10 cellular contexts compared by ENCODE assay signal in the genomic region with DNA sequence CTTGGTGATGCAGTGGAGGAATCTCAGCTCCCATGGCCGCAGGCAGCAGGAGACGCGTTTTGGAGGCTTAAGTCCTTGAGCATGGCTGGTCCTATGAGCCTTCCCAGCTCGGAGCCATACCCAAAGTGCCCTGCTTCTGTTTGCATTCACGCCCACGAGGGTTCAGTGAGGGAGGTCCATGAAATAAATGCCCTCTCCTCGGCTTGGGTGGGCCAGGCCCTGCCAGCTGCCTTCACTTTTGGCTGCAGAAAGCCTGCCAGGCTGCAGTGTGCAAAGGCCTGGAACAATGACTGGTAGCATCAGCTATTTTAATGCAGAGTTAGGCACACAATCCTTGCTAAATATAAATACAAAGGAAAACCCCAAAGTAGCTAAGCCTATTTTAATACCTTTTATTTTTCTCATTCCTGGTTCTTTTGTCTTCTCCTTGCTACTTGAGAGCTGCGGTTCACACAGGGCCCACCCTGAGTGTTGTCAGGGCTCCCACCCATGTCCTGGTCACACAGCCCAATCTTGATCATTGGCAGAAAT. TPM values are rescaled to one million over a fixed set of nuclear protein-coding genes. Genes with fewer than 3 reads are reported as not detected.
DNase-seq lines count a peak whose midpoint lies in the region; ATAC-seq and TF ChIP-seq lines count a peak whose summit lies in the region.
"Had no signal": no experiment of that assay in that cellular context is flagged by ENCODE, and none has a peak within 500 bp of the region (broad histone marks: within the 10 kb centered on the region; RNA-seq: fewer than 3 reads in every experiment).

No MANE protein-coding gene starts in this region.

- intact Hi-C loops in left ventricle myocardium inferior (cut with micrococcal nuclease) (no loop called here), left ventricle myocardium superior (cut with micrococcal nuclease) (no loop called here), esophagus muscularis mucosa (cut with DNase I) (no loop called here)

- H3K27ac ChIP-seq in left ventricle myocardium inferior (replicated peaks): peak overlapping the region; percentile 99
- H3K27ac ChIP-seq in angular gyrus (ENCODE audit: low read depth, low read length): peak overlapping the region; percentile 57
- H3K27ac ChIP-seq in esophagus muscularis mucosa (replicated peaks in 1 of 4): peak overlapping the region in 2 of 4 donors; percentile 96 to 99

- no peak for ATAC-seq in left ventricle myocardium superior
- ATAC-seq in naive B cell (ENCODE audit: low read depth in 2 of 2): no peak
- ATAC-seq in GM18861 (IDR thresholded peaks at IDR 0.05; ENCODE audit: unreplicated experiment): no peak
- no peak for ATAC-seq in HG03135 (IDR thresholded peaks at IDR 0.05; ENCODE audit: unreplicated experiment)
- ATAC-seq: stimulated activated naive CD8-positive, alpha-beta T cell treated with anti-CD3 and anti-CD28 coated beads, Interleukin-15, amount 100 ng/mL, for 72 hours had no signal

- peak overlapping the region; percentile 67 to 94 (median 86) for H3K4me3 Mint-ChIP-seq in naive B cell

- H3K36me3 Mint-ChIP-seq in naive B cell: no peaks in the 10 kb centered on the region

- H3K9me3 Mint-ChIP-seq in naive B cell: no peaks in the 10 kb centered on the region
- H3K9me3 Mint-ChIP-seq: stimulated activated naive CD8-positive, alpha-beta T cell treated with anti-CD3 and anti-CD28 coated beads, Interleukin-15, amount 100 ng/mL, for 72 hours had no signal

- TF ChIP-seq POLR2A in esophagus muscularis mucosa (IDR thresholded peaks at IDR 0.05; ENCODE audit: low read depth): no peak

- H3K4me1 Mint-ChIP-seq in naive B cell: peaks cover 41 to 52% (median 51%) of the 10 kb centered on the region in 3 donors

- H3K36me3 ChIP-seq in left ventricle myocardium inferior (no peaks in the 10 kb centered on the region), esophagus muscularis mucosa (no peaks in the 10 kb centered on the region)

- H3K27me3 ChIP-seq in left ventricle myocardium inferior (ENCODE audit: low read depth) (no peaks in the 10 kb centered on the region), esophagus muscularis mucosa (no peaks in the 10 kb centered on the region)

- H3K4me1 ChIP-seq in left ventricle myocardium inferior (peaks cover 42% of the 10 kb centered on the region), esophagus muscularis mucosa (peaks cover 28 to 31% (median 30%) of the 10 kb centered on the region in 4 donors)

- H3K4me3 ChIP-seq in left ventricle myocardium inferior: no peak overlapping the region
- H3K4me3 ChIP-seq in esophagus muscularis mucosa: no peak overlapping the region

- no peak for DNase-seq in left ventricle myocardium inferior
- DNase-seq in left ventricle myocardium superior: no peak
- DNase-seq in naive B cell: no peak
- no peak for DNase-seq in esophagus muscularis mucosa (ENCODE audit: extremely low spot score)
- DNase-seq in NCI-H2227 treated with DMSO at 0.1 percent for 48 hours (lab: John Stamatoyannopoulos, UW): no peak
- DNase-seq: NK-92 treated with Interleukin-12 subunit alpha and Interleukin-12 subunit beta, amount 100 ng/mL, for 24 hours; stimulated activated naive CD8-positive, alpha-beta T cell treated with anti-CD3 and anti-CD28 coated beads, Interleukin-15, amount 100 ng/mL, for 72 hours had no signal

- H3K27me3 Mint-ChIP-seq in naive B cell: no peaks in the 10 kb centered on the region
- H3K27me3 Mint-ChIP-seq: stimulated activated naive CD8-positive, alpha-beta T cell treated with anti-CD3 and anti-CD28 coated beads, Interleukin-15, amount 100 ng/mL, for 72 hours had no signal

- TF ChIP-seq CTCF in left ventricle myocardium inferior (IDR thresholded peaks at IDR 0.05; ENCODE audit: borderline replicate concordance) (no peak), esophagus muscularis mucosa (IDR thresholded peaks at IDR 0.05) (no peak)

- TF ChIP-seq EP300 in esophagus muscularis mucosa (IDR thresholded peaks at IDR 0.05): no peak

- H3K9me3 ChIP-seq in left ventricle myocardium inferior (replicated peaks) (no peaks in the 10 kb centered on the region), esophagus muscularis mucosa (no peaks in the 10 kb centered on the region)

- peak overlapping the region; percentile 83 to 99 (median 98) for H3K27ac Mint-ChIP-seq in naive B cell

- WGBS in esophagus muscularis mucosa: 67% methylated on average over 8 of the region's 8 CpGs

RNA-seq across cellular contexts. Expression of gene H3-3A, which starts 49.4 kb away (rescaled TPM):
- total RNA-seq in left ventricle myocardium inferior: 324 TPM
- total RNA-seq in left ventricle myocardium superior: 345 TPM
- polyA plus RNA-seq in naive B cell (ENCODE audit: low read depth in 6 of 6): 1,000 to 10,000 TPM; 1,065 to 1,461 (median 1,242) TPM
- 100 to 1,000 TPM; 319 to 384 (median 350) TPM for total RNA-seq in esophagus muscularis mucosa
